In the genomic region with DNA sequence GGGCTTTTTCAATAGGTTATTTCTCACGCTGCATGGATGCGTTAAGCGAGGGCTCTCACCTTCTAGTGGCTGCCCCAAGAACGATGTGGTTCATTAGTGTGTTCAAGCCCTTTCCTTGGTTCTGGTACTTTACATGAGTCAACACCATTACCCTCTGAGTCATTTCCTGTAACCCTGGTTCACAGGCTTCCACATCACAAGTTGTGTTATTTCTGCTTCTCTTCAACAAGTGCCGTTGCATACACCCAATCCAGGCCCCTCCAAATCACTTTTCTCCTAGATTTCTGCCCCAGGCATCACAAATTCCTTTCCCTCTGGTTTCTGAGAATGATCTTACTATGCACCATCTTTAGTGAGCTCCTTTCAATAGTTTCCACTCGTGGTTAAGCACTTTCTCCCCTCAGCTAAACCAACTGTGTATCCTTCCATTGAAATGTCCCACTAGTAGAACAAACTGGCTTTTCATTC, we compare ENCODE assay signal across 1 cellular context.
A peak's percentile ranks its signal among the peaks of the same experiment; 100 is the strongest.
TF ChIP-seq lines count a peak whose summit lies in the region.

No MANE protein-coding gene starts in this region.

TF ChIP-seq in HepG2, 621 proteins besides CTCF, POLR2A, EP300 and RAD21 (continued from another document and continues in another):
- TF ChIP-seq, protein P1, sequence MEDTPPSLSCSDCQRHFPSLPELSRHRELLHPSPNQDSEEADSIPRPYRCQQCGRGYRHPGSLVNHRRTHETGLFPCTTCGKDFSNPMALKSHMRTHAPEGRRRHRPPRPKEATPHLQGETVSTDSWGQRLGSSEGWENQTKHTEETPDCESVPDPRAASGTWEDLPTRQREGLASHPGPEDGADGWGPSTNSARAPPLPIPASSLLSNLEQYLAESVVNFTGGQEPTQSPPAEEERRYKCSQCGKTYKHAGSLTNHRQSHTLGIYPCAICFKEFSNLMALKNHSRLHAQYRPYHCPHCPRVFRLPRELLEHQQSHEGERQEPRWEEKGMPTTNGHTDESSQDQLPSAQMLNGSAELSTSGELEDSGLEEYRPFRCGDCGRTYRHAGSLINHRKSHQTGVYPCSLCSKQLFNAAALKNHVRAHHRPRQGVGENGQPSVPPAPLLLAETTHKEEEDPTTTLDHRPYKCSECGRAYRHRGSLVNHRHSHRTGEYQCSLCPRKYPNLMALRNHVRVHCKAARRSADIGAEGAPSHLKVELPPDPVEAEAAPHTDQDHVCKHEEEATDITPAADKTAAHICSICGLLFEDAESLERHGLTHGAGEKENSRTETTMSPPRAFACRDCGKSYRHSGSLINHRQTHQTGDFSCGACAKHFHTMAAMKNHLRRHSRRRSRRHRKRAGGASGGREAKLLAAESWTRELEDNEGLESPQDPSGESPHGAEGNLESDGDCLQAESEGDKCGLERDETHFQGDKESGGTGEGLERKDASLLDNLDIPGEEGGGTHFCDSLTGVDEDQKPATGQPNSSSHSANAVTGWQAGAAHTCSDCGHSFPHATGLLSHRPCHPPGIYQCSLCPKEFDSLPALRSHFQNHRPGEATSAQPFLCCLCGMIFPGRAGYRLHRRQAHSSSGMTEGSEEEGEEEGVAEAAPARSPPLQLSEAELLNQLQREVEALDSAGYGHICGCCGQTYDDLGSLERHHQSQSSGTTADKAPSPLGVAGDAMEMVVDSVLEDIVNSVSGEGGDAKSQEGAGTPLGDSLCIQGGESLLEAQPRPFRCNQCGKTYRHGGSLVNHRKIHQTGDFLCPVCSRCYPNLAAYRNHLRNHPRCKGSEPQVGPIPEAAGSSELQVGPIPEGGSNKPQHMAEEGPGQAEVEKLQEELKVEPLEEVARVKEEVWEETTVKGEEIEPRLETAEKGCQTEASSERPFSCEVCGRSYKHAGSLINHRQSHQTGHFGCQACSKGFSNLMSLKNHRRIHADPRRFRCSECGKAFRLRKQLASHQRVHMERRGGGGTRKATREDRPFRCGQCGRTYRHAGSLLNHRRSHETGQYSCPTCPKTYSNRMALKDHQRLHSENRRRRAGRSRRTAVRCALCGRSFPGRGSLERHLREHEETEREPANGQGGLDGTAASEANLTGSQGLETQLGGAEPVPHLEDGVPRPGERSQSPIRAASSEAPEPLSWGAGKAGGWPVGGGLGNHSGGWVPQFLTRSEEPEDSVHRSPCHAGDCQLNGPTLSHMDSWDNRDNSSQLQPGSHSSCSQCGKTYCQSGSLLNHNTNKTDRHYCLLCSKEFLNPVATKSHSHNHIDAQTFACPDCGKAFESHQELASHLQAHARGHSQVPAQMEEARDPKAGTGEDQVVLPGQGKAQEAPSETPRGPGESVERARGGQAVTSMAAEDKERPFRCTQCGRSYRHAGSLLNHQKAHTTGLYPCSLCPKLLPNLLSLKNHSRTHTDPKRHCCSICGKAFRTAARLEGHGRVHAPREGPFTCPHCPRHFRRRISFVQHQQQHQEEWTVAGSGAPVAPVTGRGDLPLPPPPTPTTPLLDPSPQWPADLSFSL (CRISPR knock-in tag; IDR thresholded peaks at IDR 0.05): peak; percentile 88
- TF ChIP-seq, protein P2, sequence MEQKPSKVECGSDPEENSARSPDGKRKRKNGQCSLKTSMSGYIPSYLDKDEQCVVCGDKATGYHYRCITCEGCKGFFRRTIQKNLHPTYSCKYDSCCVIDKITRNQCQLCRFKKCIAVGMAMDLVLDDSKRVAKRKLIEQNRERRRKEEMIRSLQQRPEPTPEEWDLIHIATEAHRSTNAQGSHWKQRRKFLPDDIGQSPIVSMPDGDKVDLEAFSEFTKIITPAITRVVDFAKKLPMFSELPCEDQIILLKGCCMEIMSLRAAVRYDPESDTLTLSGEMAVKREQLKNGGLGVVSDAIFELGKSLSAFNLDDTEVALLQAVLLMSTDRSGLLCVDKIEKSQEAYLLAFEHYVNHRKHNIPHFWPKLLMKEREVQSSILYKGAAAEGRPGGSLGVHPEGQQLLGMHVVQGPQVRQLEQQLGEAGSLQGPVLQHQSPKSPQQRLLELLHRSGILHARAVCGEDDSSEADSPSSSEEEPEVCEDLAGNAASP (CRISPR knock-in tag; IDR thresholded peaks at IDR 0.05; ENCODE audit: borderline replicate concordance): no peak
- TF ChIP-seq ZNF569 (CRISPR knock-in tag; IDR thresholded peaks at IDR 0.05; ENCODE audit: borderline replicate concordance): no peak
- TF ChIP-seq PPARG (CRISPR knock-in tag; conservative IDR thresholded peaks at IDR 0.05): no peak
- no peak for TF ChIP-seq CHCHD3 (CRISPR knock-in tag; IDR thresholded peaks at IDR 0.05)
- TF ChIP-seq, protein P3, sequence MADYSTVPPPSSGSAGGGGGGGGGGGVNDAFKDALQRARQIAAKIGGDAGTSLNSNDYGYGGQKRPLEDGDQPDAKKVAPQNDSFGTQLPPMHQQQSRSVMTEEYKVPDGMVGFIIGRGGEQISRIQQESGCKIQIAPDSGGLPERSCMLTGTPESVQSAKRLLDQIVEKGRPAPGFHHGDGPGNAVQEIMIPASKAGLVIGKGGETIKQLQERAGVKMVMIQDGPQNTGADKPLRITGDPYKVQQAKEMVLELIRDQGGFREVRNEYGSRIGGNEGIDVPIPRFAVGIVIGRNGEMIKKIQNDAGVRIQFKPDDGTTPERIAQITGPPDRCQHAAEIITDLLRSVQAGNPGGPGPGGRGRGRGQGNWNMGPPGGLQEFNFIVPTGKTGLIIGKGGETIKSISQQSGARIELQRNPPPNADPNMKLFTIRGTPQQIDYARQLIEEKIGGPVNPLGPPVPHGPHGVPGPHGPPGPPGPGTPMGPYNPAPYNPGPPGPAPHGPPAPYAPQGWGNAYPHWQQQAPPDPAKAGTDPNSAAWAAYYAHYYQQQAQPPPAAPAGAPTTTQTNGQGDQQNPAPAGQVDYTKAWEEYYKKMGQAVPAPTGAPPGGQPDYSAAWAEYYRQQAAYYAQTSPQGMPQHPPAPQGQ (CRISPR knock-in tag; IDR thresholded peaks at IDR 0.05; ENCODE audit: borderline replicate concordance): no peak
- TF ChIP-seq, protein P4, sequence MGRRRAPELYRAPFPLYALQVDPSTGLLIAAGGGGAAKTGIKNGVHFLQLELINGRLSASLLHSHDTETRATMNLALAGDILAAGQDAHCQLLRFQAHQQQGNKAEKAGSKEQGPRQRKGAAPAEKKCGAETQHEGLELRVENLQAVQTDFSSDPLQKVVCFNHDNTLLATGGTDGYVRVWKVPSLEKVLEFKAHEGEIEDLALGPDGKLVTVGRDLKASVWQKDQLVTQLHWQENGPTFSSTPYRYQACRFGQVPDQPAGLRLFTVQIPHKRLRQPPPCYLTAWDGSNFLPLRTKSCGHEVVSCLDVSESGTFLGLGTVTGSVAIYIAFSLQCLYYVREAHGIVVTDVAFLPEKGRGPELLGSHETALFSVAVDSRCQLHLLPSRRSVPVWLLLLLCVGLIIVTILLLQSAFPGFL (CRISPR knock-in tag; IDR thresholded peaks at IDR 0.05): no peak
- TF ChIP-seq HOXA3 (CRISPR knock-in tag; IDR thresholded peaks at IDR 0.05): no peak
- TF ChIP-seq, protein P5, sequence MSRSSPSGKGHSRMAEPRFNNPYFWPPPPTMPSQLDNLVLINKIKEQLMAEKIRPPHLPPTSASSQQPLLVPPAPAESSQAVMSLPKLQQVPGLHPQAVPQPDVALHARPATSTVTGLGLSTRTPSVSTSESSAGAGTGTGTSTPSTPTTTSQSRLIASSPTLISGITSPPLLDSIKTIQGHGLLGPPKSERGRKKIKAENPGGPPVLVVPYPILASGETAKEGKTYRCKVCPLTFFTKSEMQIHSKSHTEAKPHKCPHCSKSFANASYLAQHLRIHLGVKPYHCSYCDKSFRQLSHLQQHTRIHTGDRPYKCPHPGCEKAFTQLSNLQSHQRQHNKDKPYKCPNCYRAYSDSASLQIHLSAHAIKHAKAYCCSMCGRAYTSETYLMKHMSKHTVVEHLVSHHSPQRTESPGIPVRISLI (CRISPR knock-in tag; IDR thresholded peaks at IDR 0.05; ENCODE audit: borderline replicate concordance): no peak
- no peak for TF ChIP-seq ZSCAN29 (CRISPR knock-in tag; conservative IDR thresholded peaks at IDR 0.05)
- 0 out of 4 replicates have a peak, but pooled peaks of 1 of the 2 experiments have one; percentile 29 for TF ChIP-seq NR2F1 (CRISPR knock-in tag; IDR thresholded peaks at IDR 0.05)
- TF ChIP-seq IKZF4 (CRISPR knock-in tag; IDR thresholded peaks at IDR 0.05; ENCODE audit: borderline replicate concordance, low read depth, not compliant biosample characterization): no peak
- no peak for TF ChIP-seq ZBTB1 (CRISPR knock-in tag; IDR thresholded peaks at IDR 0.05; ENCODE audit: borderline replicate concordance)
- TF ChIP-seq ONECUT2 (CRISPR knock-in tag; IDR thresholded peaks at IDR 0.05): no peak
- no peak for TF ChIP-seq ZKSCAN8 (CRISPR knock-in tag; IDR thresholded peaks at IDR 0.05; ENCODE audit: borderline replicate concordance)
- TF ChIP-seq ZFX (CRISPR knock-in tag; IDR thresholded peaks at IDR 0.05; ENCODE audit: low read depth): no peak
- no peak for TF ChIP-seq WIZ (CRISPR knock-in tag; IDR thresholded peaks at IDR 0.05)
- TF ChIP-seq TCF12 (IDR thresholded peaks at IDR 0.05): no peak
- TF ChIP-seq TCF12 (CRISPR knock-in tag; IDR thresholded peaks at IDR 0.05): no peak
- TF ChIP-seq MXD4 (CRISPR knock-in tag; IDR thresholded peaks at IDR 0.05): no peak
- TF ChIP-seq U2AF2 (IDR thresholded peaks at IDR 0.05; ENCODE audit: low read depth, low read length): no peak
- TF ChIP-seq ZKSCAN1 (IDR thresholded peaks at IDR 0.05; ENCODE audit: low read length): no peak
- TF ChIP-seq, protein P6, sequence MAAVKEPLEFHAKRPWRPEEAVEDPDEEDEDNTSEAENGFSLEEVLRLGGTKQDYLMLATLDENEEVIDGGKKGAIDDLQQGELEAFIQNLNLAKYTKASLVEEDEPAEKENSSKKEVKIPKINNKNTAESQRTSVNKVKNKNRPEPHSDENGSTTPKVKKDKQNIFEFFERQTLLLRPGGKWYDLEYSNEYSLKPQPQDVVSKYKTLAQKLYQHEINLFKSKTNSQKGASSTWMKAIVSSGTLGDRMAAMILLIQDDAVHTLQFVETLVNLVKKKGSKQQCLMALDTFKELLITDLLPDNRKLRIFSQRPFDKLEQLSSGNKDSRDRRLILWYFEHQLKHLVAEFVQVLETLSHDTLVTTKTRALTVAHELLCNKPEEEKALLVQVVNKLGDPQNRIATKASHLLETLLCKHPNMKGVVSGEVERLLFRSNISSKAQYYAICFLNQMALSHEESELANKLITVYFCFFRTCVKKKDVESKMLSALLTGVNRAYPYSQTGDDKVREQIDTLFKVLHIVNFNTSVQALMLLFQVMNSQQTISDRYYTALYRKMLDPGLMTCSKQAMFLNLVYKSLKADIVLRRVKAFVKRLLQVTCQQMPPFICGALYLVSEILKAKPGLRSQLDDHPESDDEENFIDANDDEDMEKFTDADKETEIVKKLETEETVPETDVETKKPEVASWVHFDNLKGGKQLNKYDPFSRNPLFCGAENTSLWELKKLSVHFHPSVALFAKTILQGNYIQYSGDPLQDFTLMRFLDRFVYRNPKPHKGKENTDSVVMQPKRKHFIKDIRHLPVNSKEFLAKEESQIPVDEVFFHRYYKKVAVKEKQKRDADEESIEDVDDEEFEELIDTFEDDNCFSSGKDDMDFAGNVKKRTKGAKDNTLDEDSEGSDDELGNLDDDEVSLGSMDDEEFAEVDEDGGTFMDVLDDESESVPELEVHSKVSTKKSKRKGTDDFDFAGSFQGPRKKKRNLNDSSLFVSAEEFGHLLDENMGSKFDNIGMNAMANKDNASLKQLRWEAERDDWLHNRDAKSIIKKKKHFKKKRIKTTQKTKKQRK (IDR thresholded peaks at IDR 0.05; ENCODE audit: low read length): no peak
- peak; percentile 86 for TF ChIP-seq ETV5 (CRISPR knock-in tag; IDR thresholded peaks at IDR 0.05; ENCODE audit: borderline replicate concordance)
- TF ChIP-seq, protein P7, sequence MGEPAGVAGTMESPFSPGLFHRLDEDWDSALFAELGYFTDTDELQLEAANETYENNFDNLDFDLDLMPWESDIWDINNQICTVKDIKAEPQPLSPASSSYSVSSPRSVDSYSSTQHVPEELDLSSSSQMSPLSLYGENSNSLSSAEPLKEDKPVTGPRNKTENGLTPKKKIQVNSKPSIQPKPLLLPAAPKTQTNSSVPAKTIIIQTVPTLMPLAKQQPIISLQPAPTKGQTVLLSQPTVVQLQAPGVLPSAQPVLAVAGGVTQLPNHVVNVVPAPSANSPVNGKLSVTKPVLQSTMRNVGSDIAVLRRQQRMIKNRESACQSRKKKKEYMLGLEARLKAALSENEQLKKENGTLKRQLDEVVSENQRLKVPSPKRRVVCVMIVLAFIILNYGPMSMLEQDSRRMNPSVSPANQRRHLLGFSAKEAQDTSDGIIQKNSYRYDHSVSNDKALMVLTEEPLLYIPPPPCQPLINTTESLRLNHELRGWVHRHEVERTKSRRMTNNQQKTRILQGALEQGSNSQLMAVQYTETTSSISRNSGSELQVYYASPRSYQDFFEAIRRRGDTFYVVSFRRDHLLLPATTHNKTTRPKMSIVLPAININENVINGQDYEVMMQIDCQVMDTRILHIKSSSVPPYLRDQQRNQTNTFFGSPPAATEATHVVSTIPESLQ (CRISPR knock-in tag; conservative IDR thresholded peaks at IDR 0.05): no peak
- no peak; the same call in 1 of the 2 replicates for TF ChIP-seq JUNB (CRISPR knock-in tag; IDR thresholded peaks at IDR 0.05; ENCODE audit: borderline replicate concordance)
- TF ChIP-seq CREB1 (IDR thresholded peaks at IDR 0.05): no peak
- peak; percentile 45; the same call in 1 of the 2 replicates for TF ChIP-seq CREB1 (CRISPR knock-in tag; IDR thresholded peaks at IDR 0.05)
- TF ChIP-seq MIER3 (CRISPR knock-in tag; IDR thresholded peaks at IDR 0.05; ENCODE audit: borderline replicate concordance): no peak
- TF ChIP-seq, protein P8, sequence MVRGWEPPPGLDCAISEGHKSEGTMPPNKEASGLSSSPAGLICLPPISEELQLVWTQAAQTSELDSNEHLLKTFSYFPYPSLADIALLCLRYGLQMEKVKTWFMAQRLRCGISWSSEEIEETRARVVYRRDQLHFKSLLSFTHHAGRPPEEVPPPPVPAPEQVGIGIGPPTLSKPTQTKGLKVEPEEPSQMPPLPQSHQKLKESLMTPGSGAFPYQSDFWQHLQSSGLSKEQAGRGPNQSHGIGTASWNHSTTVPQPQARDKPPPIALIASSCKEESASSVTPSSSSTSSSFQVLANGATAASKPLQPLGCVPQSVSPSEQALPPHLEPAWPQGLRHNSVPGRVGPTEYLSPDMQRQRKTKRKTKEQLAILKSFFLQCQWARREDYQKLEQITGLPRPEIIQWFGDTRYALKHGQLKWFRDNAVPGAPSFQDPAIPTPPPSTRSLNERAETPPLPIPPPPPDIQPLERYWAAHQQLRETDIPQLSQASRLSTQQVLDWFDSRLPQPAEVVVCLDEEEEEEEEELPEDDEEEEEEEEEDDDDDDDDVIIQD (CRISPR knock-in tag; IDR thresholded peaks at IDR 0.05; ENCODE audit: low read depth): no peak; the same call in 1 of the 2 replicates
- TF ChIP-seq ZNF678 (CRISPR knock-in tag; IDR thresholded peaks at IDR 0.05): no peak
- TF ChIP-seq HES4 (CRISPR knock-in tag; IDR thresholded peaks at IDR 0.05; ENCODE audit: borderline replicate concordance): no peak
- no peak for TF ChIP-seq ZNF337 (CRISPR knock-in tag; IDR thresholded peaks at IDR 0.05; ENCODE audit: borderline replicate concordance, low read depth)
- TF ChIP-seq FOSL1 (CRISPR knock-in tag; IDR thresholded peaks at IDR 0.05; ENCODE audit: borderline replicate concordance): peak; percentile 77; the same call in 1 of the 2 replicates
- no peak for TF ChIP-seq RELA (CRISPR knock-in tag; IDR thresholded peaks at IDR 0.05)
- 0 out of 4 replicates have a peak, but pooled peaks of 1 of the 2 experiments have one; percentile 0 for TF ChIP-seq MAFK (conservative IDR thresholded peaks at IDR 0.05 in 1 of 2, IDR thresholded peaks at IDR 0.05 in 1 of 2; ENCODE audit: low read length in 2 of 2)
- TF ChIP-seq ARNT2 (CRISPR knock-in tag; IDR thresholded peaks at IDR 0.05; ENCODE audit: low read depth): no peak
- TF ChIP-seq ZNF224 (CRISPR knock-in tag; IDR thresholded peaks at IDR 0.05): no peak
